Comparison of ENCODE assay signal across 9 cellular contexts in the genomic region with DNA sequence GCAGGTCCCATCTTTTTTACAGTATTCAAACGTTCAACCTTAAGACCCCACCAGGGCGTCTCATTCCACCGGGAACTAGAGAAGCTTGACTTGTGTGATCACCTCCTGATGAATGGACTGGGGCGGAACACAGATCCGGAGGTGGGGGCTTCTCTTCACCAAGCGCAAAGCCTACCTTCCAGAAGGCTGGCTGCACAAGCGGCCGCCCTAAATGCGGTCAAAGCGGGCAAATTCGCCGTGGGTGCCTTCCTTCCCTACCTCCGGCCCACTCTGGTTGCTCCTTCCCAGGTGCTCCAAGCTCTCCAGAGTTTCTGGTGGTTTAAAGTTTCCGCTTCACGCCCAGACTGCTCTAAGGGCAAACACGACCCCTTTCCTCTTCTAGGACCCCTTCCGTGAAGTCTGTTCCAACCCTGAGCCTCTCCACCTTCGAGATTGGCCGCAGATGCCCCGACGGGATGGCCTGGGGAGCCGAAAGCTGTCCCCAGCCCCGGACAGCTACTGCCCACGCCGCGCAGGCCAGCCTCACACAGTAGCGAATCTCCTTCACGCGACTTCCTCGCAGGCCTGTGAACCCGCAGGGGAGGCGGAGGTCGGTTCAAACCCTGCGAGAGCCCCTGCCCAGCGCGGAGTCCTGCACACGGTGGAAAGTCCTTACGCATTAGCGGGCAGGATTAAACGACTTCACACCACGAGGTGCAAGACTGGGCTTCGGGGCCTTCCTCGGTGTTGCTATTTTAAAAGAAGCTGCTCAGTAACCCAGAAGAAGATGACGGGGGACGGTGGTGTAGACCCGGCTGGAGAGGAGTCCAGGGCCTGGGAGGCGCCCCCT. TPM values are rescaled to one million over a fixed set of nuclear protein-coding genes. Genes with fewer than 3 reads are reported as not detected.
DNase-seq lines count a peak whose midpoint lies in the region; ATAC-seq and TF ChIP-seq lines count a peak whose summit lies in the region.
"Had no signal": no experiment of that assay in that cellular context is flagged by ENCODE, and none has a peak within 500 bp of the region (broad histone marks: within the 10 kb centered on the region; RNA-seq: fewer than 3 reads in every experiment).

No MANE protein-coding gene starts in this region.

- no peaks in the 10 kb centered on the region for H3K36me3 Mint-ChIP-seq in dendritic cell treated with granulocyte-macrophage colony-stimulating factor and Interleukin-4, amounts not matched to agents 40 ng/mL and 50 ng/mL, for 4 days (ENCODE audit: low read depth)

- H3K9me3 Mint-ChIP-seq in dendritic cell treated with granulocyte-macrophage colony-stimulating factor and Interleukin-4, amounts not matched to agents 40 ng/mL and 50 ng/mL, for 4 days = no peaks in the 10 kb centered on the region

- H3K27me3 Mint-ChIP-seq in dendritic cell treated with granulocyte-macrophage colony-stimulating factor and Interleukin-4, amounts not matched to agents 40 ng/mL and 50 ng/mL, for 4 days = peaks cover 50% of the 10 kb centered on the region

- H3K9me3 ChIP-seq in mesodermal cell (ENCODE audit: control insufficient read depth, low read length) (no peaks in the 10 kb centered on the region), upper lobe of right lung (no peaks in the 10 kb centered on the region)

- H3K4me1 ChIP-seq in mesodermal cell (ENCODE audit: control insufficient read depth, insufficient read depth, low read length, poor library complexity, severe bottlenecking) (peaks cover 14% of the 10 kb centered on the region), upper lobe of right lung (peaks cover 11% of the 10 kb centered on the region)

- H3K27ac ChIP-seq in mesodermal cell (ENCODE audit: low read depth, low read length, severe bottlenecking) = peak overlapping the region; percentile 99
- H3K27ac ChIP-seq in upper lobe of right lung = peak overlapping the region; percentile 98

- DNase-seq in Right ventricle myocardium superior (peak; percentile 56), cardiac septum (ENCODE audit: low spot score) (no peak), upper lobe of right lung (peak; percentile 69), inferior parietal cortex (ENCODE audit: extremely low spot score) (no peak), SW480 (ENCODE audit: low spot score) (no peak), amniotic stem cell (lab: John Stamatoyannopoulos, UW) (no peak)
- DNase-seq: DND-41 had no signal

- intact Hi-C loops in Right ventricle myocardium superior (cut with DNase I) = no loop called here
- intact Hi-C loops in cardiac septum (cut with DNase I) = loop anchor here (5.0 to 10.0 kb wide), 3 partner anchors 45 to 407 kb away; partner anchors contain the start of gene ING2
- intact Hi-C loops in dendritic cell treated with granulocyte-macrophage colony-stimulating factor and Interleukin-4, amounts not matched to agents 40 ng/mL and 50 ng/mL, for 4 days (cut with micrococcal nuclease) = loop anchor here (2.0 to 10.0 kb wide), 4 partner anchors 251 to 560 kb away; partner anchors contain the start of genes ING2, RWDD4 and TRAPPC11
- intact Hi-C loops in upper lobe of right lung (cut with DNase I) = no loop called here

- no peak for TF ChIP-seq CTCF in upper lobe of right lung (IDR thresholded peaks at IDR 0.05)

- 13 to 15% methylated on average over 23 to 43 of the region's 47 CpGs for WGBS in mesodermal cell (ENCODE audit: insufficient coverage in 2 of 2), 2 experiments

- peak overlapping the region; percentile 83 for H3K4me3 ChIP-seq in mesodermal cell (ENCODE audit: extremely low read depth, insufficient read depth, low read length, poor library complexity, severe bottlenecking)
- peak overlapping the region; percentile 82 for H3K4me3 ChIP-seq in upper lobe of right lung

- H3K4me1 Mint-ChIP-seq in dendritic cell treated with granulocyte-macrophage colony-stimulating factor and Interleukin-4, amounts not matched to agents 40 ng/mL and 50 ng/mL, for 4 days (ENCODE audit: low read depth) = peaks cover 13% of the 10 kb centered on the region

- H3K27me3 ChIP-seq in upper lobe of right lung = no peaks in the 10 kb centered on the region

- peak overlapping the region; percentile 89 for H3K4me3 Mint-ChIP-seq in dendritic cell treated with granulocyte-macrophage colony-stimulating factor and Interleukin-4, amounts not matched to agents 40 ng/mL and 50 ng/mL, for 4 days

- H3K27ac Mint-ChIP-seq in dendritic cell treated with granulocyte-macrophage colony-stimulating factor and Interleukin-4, amounts not matched to agents 40 ng/mL and 50 ng/mL, for 4 days = peak overlapping the region; percentile 86

- H3K36me3 ChIP-seq in mesodermal cell (ENCODE audit: control insufficient read depth, insufficient read depth, low read length) = peaks cover 3% of the 10 kb centered on the region
- H3K36me3 ChIP-seq in upper lobe of right lung = no peaks in the 10 kb centered on the region

- ATAC-seq in Right ventricle myocardium superior (ENCODE audit: poor library complexity) (peak; percentile 3), upper lobe of right lung (no peak)

RNA-seq across cellular contexts. Expression of gene WWC2, which starts 1.6 kb away (rescaled TPM):
- 34.4 TPM for total RNA-seq in Right ventricle myocardium superior
- total RNA-seq in cardiac septum = 38.3 TPM
- 37.2 TPM for polyA plus RNA-seq in mesodermal cell (2013, experiment 1 of 2)
- polyA plus RNA-seq in mesodermal cell (2013, experiment 2 of 2) = 30.8 TPM
- 142 TPM for total RNA-seq in upper lobe of right lung

Comparison
In these comparisons a context has a peak if more than half of its experiments do, and no peak if none do; other contexts are left out.
1. DNase-seq: peak in Right ventricle myocardium superior (single experiment) and upper lobe of right lung (single experiment); none in cardiac septum (single experiment), inferior parietal cortex (single experiment), SW480 (single experiment) and amniotic stem cell (single experiment).
2. intact Hi-C loops: an anchor here in cardiac septum (5.0 to 10.0 kb wide) and dendritic cell treated with granulocyte-macrophage colony-stimulating factor and Interleukin-4, amounts not matched to agents 40 ng/mL and 50 ng/mL, for 4 days (2.0 to 10.0 kb wide); none called in Right ventricle myocardium superior and upper lobe of right lung.